ENCODE assay signal across 9 cellular contexts in the genomic region with DNA sequence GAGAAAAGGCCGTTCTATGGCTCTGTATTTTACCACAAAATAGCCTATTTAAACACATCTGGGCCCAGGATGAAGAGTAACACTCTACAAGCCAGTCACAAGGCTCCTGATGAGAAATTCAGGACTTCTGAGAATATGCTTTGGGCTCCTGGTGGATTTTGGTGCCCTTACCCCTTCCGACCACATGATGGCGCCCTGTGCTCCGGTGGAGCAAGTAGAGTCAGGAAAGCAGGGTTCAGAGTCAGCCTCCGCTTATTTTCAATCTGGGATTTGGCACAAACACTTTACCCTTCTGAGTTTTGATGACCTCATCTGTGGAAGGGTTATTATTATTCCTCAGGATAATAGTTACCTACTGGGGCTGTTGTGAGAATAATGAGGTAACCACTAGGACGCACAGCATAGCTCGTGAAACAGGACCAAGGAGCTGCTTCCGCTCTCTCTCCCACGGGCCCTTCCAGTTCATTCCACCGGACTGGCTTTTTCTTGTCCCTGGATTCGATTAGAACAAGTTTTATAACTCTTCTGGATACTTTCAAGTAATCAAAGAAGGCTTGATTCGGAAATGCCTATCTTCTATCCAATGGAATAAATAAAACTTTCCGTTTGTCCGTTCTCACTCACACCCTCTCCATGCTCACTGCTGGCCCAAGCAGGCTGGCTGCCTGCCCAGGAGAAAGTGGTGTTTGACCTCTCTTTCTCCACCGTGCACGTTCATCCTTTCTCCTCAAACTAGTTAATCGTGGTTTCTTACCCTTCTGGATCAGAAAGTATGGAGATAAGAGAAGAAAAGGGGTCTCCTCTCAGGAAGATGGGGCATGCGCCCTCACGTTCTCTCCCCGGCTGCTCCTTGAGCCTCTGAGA.
DNase-seq lines count a peak whose midpoint lies in the region; ATAC-seq, FAIRE-seq and TF ChIP-seq lines count a peak whose summit lies in the region.
"Had no signal": no experiment of that assay in that cellular context is flagged by ENCODE, and none has a peak within 500 bp of the region (broad histone marks: within the 10 kb centered on the region; RNA-seq: fewer than 3 reads in every experiment).

No MANE protein-coding gene starts in this region.

- no peak overlapping the region for H3K9ac ChIP-seq in HepG2 (ENCODE audit: insufficient read depth, low read depth, low read length)

- H3K27ac ChIP-seq in HepG2 (ENCODE audit: extremely low read length, insufficient read depth, low read length) (no peak overlapping the region), Peyer's patch (no peak overlapping the region), RWPE1 (no peak overlapping the region)

- TF ChIP-seq POLR2A in HepG2 (IDR thresholded peaks at IDR 0.05; ENCODE audit: insufficient read depth in 1 of 2, low read depth in 2 of 2, low read length in 2 of 2) (no peak), Peyer's patch (IDR thresholded peaks at IDR 0.05) (no peak)

- BruUV-seq in HepG2 (replicated peaks; lab: Mats Ljungman, UMichigan) = no TSS peak

- no peak overlapping the region for H3K4me2 ChIP-seq in HepG2 (ENCODE audit: low read depth, low read length)

- no peak for TF ChIP-seq RAD21 in HepG2 (CRISPR knock-in tag; IDR thresholded peaks at IDR 0.05)

- H3K4me3 ChIP-seq in HepG2 (replicated peaks in 1 of 3; ENCODE audit: insufficient read depth in 1 of 3, low read depth in 2 of 3, low read length in 3 of 3) (no peak overlapping the region), Peyer's patch (no peak overlapping the region)

- no peaks in the 10 kb centered on the region for H3K27me3 ChIP-seq in HepG2 (ENCODE audit: control insufficient read depth in 1 of 2, insufficient read depth in 2 of 2, low read length in 2 of 2)
- no peaks in the 10 kb centered on the region for H3K27me3 ChIP-seq in Peyer's patch

- ATAC-seq in HG03354 (IDR thresholded peaks at IDR 0.05; ENCODE audit: poor library complexity, severe bottlenecking, unreplicated experiment) (peak; percentile 62), WTC11 (peak; percentile 96), HepG2 (peak; percentile 75), GM18858 (IDR thresholded peaks at IDR 0.05; ENCODE audit: unreplicated experiment) (no peak)

- H3K36me3 Mint-ChIP-seq in WTC11 = no peaks in the 10 kb centered on the region

- no peaks in the 10 kb centered on the region for H3K4me1 Mint-ChIP-seq in WTC11

- H3K4me1 ChIP-seq in HepG2 (ENCODE audit: insufficient read depth, low read length) (no peaks in the 10 kb centered on the region), Peyer's patch (no peaks in the 10 kb centered on the region)

- H3K4me3 Mint-ChIP-seq in WTC11 = no peak overlapping the region

- POLR2A ChIA-PET in WTC11 (lab: Charles Lee) (no interaction called here), HepG2 (lab: Yijun Ruan, JAX) (no interaction called here), RWPE1 (lab: Yijun Ruan, JAX; ENCODE audit: low non-redundant PET) (no interaction called here)

- H3K9me3 Mint-ChIP-seq in WTC11 = peaks cover 8% of the 10 kb centered on the region

- H3K36me3 ChIP-seq in HepG2 (replicated peaks in 1 of 2; ENCODE audit: control insufficient read depth in 1 of 2, insufficient read depth in 2 of 2, low read length in 2 of 2) = no peaks in the 10 kb centered on the region
- no peaks in the 10 kb centered on the region for H3K36me3 ChIP-seq in Peyer's patch

- TF ChIP-seq EP300 in HepG2 (IDR thresholded peaks at IDR 0.05; ENCODE audit: low read depth in 2 of 2, low read length in 2 of 2) (no peak), HepG2 (CRISPR knock-in tag; IDR thresholded peaks at IDR 0.05; ENCODE audit: borderline replicate concordance) (no peak)

- peak; percentile 78 for TF ChIP-seq CTCF in WTC11 (IDR thresholded peaks at IDR 0.05)
- TF ChIP-seq CTCF in HepG2 (CRISPR knock-in tag; IDR thresholded peaks at IDR 0.05) = peak; percentile 58
- no peak for TF ChIP-seq CTCF in Peyer's patch (IDR thresholded peaks at IDR 0.05)
- no peak; the same call in 1 of the 2 replicates for TF ChIP-seq CTCF in RWPE1 (conservative IDR thresholded peaks at IDR 0.05; ENCODE audit: low read depth)

- H2AFZ ChIP-seq in HepG2 (ENCODE audit: low read length) = no peak overlapping the region

- CTCF ChIA-PET in WTC11 (lab: Charles Lee) (interaction anchor here (0.7 to 1.0 kb wide), 5 partner anchors 10 to 143 kb away, joined by 3 to 4 read pairs (median 4); no protein-coding TSS in a partner anchor), HepG2 (lab: Yijun Ruan, JAX; ENCODE audit: low intra/inter-chr PET ratio, low total read pairs) (no interaction called here), RWPE1 (lab: Yijun Ruan, JAX) (no interaction called here)

- peak; percentile 63 for DNase-seq in activated CD8-positive, alpha-beta memory T cell treated with anti-CD3 and anti-CD28 coated beads, Interleukin-2, amount 50 U/mL, for 48 hours
- DNase-seq in activated CD8-positive, alpha-beta memory T cell treated with anti-CD3 and anti-CD28 coated beads for 24 hours = no peak
- DNase-seq in WTC11 (ENCODE audit: low spot score) (peak; percentile 84), HepG2 (ENCODE audit: low spot score) (peak; percentile 14), Peyer's patch (no peak), RWPE1 (ENCODE audit: low spot score) (no peak)

- in situ Hi-C loops in HepG2 (cut with HindIII; ENCODE audit: extremely low pct_ligation_motif_present, low pct_unique_long_range_greater_than_20kb) = no loop called here

- H3K79me2 ChIP-seq in HepG2 (ENCODE audit: insufficient read depth, low read length) = no peaks in the 10 kb centered on the region

- 22% methylated on average over 20 of the region's 20 CpGs for WGBS in HepG2 (ENCODE audit: low lambda C conversion rate)

- no peak overlapping the region for H3K27ac Mint-ChIP-seq in WTC11

- no peaks in the 10 kb centered on the region for H3K27me3 Mint-ChIP-seq in WTC11 (ENCODE audit: low read depth)

- intact Hi-C loops in HepG2 (cut with micrococcal nuclease; ENCODE audit: unreplicated experiment) = no loop called here

- no peaks in the 10 kb centered on the region for H3K9me3 ChIP-seq in HepG2 (ENCODE audit: low read length)
- H3K9me3 ChIP-seq in Peyer's patch = no peaks in the 10 kb centered on the region

- no peak for FAIRE-seq in HepG2 (lab: Jason Lieb, UNC)
- FAIRE-seq: GM18507 had no signal

- no peaks in the 10 kb centered on the region for H4K20me1 ChIP-seq in HepG2 (ENCODE audit: insufficient read depth, low read length)

TF ChIP-seq in WTC11, 78 proteins besides CTCF, POLR2A, EP300 and RAD21:
- no peak for TF ChIP-seq ZNF138 (CRISPR knock-in tag; conservative IDR thresholded peaks at IDR 0.05)
- no peak for TF ChIP-seq SMAD3 (CRISPR knock-in tag; IDR thresholded peaks at IDR 0.05; ENCODE audit: borderline replicate concordance)
- no peak for TF ChIP-seq NFYB (CRISPR knock-in tag; conservative IDR thresholded peaks at IDR 0.05; ENCODE audit: low read depth)
- TF ChIP-seq, protein P1, sequence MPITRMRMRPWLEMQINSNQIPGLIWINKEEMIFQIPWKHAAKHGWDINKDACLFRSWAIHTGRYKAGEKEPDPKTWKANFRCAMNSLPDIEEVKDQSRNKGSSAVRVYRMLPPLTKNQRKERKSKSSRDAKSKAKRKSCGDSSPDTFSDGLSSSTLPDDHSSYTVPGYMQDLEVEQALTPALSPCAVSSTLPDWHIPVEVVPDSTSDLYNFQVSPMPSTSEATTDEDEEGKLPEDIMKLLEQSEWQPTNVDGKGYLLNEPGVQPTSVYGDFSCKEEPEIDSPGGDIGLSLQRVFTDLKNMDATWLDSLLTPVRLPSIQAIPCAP (CRISPR knock-in tag; IDR thresholded peaks at IDR 0.05) = no peak
- TF ChIP-seq PRRX2 (CRISPR knock-in tag; IDR thresholded peaks at IDR 0.05) = no peak
TF ChIP-seq in WTC11: peak in this region for 0.

TF ChIP-seq in HepG2, 621 proteins besides CTCF, POLR2A, EP300 and RAD21:
- TF ChIP-seq, protein P2, sequence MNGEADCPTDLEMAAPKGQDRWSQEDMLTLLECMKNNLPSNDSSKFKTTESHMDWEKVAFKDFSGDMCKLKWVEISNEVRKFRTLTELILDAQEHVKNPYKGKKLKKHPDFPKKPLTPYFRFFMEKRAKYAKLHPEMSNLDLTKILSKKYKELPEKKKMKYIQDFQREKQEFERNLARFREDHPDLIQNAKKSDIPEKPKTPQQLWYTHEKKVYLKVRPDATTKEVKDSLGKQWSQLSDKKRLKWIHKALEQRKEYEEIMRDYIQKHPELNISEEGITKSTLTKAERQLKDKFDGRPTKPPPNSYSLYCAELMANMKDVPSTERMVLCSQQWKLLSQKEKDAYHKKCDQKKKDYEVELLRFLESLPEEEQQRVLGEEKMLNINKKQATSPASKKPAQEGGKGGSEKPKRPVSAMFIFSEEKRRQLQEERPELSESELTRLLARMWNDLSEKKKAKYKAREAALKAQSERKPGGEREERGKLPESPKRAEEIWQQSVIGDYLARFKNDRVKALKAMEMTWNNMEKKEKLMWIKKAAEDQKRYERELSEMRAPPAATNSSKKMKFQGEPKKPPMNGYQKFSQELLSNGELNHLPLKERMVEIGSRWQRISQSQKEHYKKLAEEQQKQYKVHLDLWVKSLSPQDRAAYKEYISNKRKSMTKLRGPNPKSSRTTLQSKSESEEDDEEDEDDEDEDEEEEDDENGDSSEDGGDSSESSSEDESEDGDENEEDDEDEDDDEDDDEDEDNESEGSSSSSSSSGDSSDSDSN (CRISPR knock-in tag; IDR thresholded peaks at IDR 0.05) = no peak
- TF ChIP-seq KDM5A (IDR thresholded peaks at IDR 0.05; ENCODE audit: borderline replicate concordance, low read length) = no peak
- TF ChIP-seq, protein P3, sequence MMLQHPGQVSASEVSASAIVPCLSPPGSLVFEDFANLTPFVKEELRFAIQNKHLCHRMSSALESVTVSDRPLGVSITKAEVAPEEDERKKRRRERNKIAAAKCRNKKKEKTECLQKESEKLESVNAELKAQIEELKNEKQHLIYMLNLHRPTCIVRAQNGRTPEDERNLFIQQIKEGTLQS (CRISPR knock-in tag; IDR thresholded peaks at IDR 0.05) = no peak
- TF ChIP-seq ZSCAN29 (CRISPR knock-in tag; conservative IDR thresholded peaks at IDR 0.05) = no peak
- TF ChIP-seq, protein P4, sequence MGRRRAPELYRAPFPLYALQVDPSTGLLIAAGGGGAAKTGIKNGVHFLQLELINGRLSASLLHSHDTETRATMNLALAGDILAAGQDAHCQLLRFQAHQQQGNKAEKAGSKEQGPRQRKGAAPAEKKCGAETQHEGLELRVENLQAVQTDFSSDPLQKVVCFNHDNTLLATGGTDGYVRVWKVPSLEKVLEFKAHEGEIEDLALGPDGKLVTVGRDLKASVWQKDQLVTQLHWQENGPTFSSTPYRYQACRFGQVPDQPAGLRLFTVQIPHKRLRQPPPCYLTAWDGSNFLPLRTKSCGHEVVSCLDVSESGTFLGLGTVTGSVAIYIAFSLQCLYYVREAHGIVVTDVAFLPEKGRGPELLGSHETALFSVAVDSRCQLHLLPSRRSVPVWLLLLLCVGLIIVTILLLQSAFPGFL (CRISPR knock-in tag; IDR thresholded peaks at IDR 0.05) = no peak
- TF ChIP-seq ATF7 (IDR thresholded peaks at IDR 0.05) = peak; percentile 52; the same call in 1 of the 2 replicates
- no peak for TF ChIP-seq ATF7 (CRISPR knock-in tag; IDR thresholded peaks at IDR 0.05)

Comparison
In these comparisons a context has a peak if more than half of its experiments do, and no peak if none do; other contexts are left out.
1. DNase-seq: peak in activated CD8-positive, alpha-beta memory T cell treated with anti-CD3 and anti-CD28 coated beads, Interleukin-2, amount 50 U/mL, for 48 hours (single experiment), WTC11 (single experiment) and HepG2 (single experiment); none in activated CD8-positive, alpha-beta memory T cell treated with anti-CD3 and anti-CD28 coated beads for 24 hours (single experiment), Peyer's patch (0 of 3) and RWPE1 (single experiment).
2. CTCF ChIP-seq: peak in WTC11 (single experiment) and HepG2 (single experiment); none in Peyer's patch (0 of 6) and RWPE1 (single experiment).